17 cellular contexts compared by ENCODE assay signal in genomic region chr4:74037076-74037475, GRCh38. TPM values are rescaled to one million over a fixed set of nuclear protein-coding genes. Genes with fewer than 3 reads are reported as not detected.
A peak's percentile ranks its signal among the peaks of the same experiment; 100 is the strongest.
DNase-seq lines count a peak whose midpoint lies in the region; ATAC-seq and TF ChIP-seq lines count a peak whose summit lies in the region.
"Had no signal": no experiment of that assay in that cellular context is flagged by ENCODE, and none has a peak within 500 bp of the region (broad histone marks: within the 10 kb centered on the region; RNA-seq: fewer than 3 reads in every experiment).

No MANE protein-coding gene starts in this region.

- H3K4me1 ChIP-seq in Loucy (ENCODE audit: insufficient read depth, low read length, poor library complexity, severe bottlenecking) (peaks cover 29% of the 10 kb centered on the region), endodermal cell (ENCODE audit: control insufficient read depth, insufficient read depth, low read length) (peaks cover 6% of the 10 kb centered on the region), mucosa of stomach (ENCODE audit: control insufficient read depth, insufficient read depth, low read length) (peaks cover 9% of the 10 kb centered on the region)
- H3K4me1 ChIP-seq: parathyroid adenoma, Peyer's patch had no signal

- H3K4me3 ChIP-seq in Loucy (ENCODE audit: low read length, poor library complexity, severe bottlenecking), result peak overlapping the region; percentile 87
- no peak overlapping the region for H3K4me3 ChIP-seq in endodermal cell (ENCODE audit: low read length)
- no peak overlapping the region for H3K4me3 ChIP-seq in mucosa of stomach (ENCODE audit: low read length)

- CTCF ChIA-PET in CD4-positive, alpha-beta T cell (lab: Charles Lee), result no interaction called here
- CTCF ChIA-PET in HEK293T (lab: Yijun Ruan, JAX), result no interaction called here
- CTCF ChIA-PET in activated CD4-positive, alpha-beta memory T cell treated with anti-CD3 and anti-CD28 coated beads for 36 hours (lab: Charles Lee), result no interaction called here

- ATAC-seq in CD4-positive, alpha-beta T cell (ENCODE audit: poor library complexity), result no peak
- no peak for ATAC-seq in HG02763 (IDR thresholded peaks at IDR 0.05; ENCODE audit: unreplicated experiment)
- ATAC-seq in GM21367 (IDR thresholded peaks at IDR 0.05; ENCODE audit: unreplicated experiment), result no peak
- ATAC-seq: stimulated activated effector memory CD8-positive, alpha-beta T cell treated with anti-CD3 and anti-CD28 coated beads, Interleukin-12 subunit alpha, Interleukin-12 subunit beta, amount 100 ng/mL, for 72 hours had no signal

- H3F3A ChIP-seq in Loucy (ENCODE audit: low read depth), result no peaks in the 10 kb centered on the region

- peak overlapping the region; percentile 68 for H3K4me2 ChIP-seq in Loucy (ENCODE audit: low read depth, low read length, poor library complexity, severe bottlenecking)

- H3K36me3 ChIP-seq in Loucy (ENCODE audit: insufficient read depth, low read length), result no peaks in the 10 kb centered on the region
- no peaks in the 10 kb centered on the region for H3K36me3 ChIP-seq in endodermal cell (ENCODE audit: control insufficient read depth, insufficient read depth, low read length)
- H3K36me3 ChIP-seq in mucosa of stomach (ENCODE audit: control insufficient read depth, insufficient read depth, low read length), result no peaks in the 10 kb centered on the region
- H3K36me3 ChIP-seq: Peyer's patch had no signal

- H2AFZ ChIP-seq in Loucy (ENCODE audit: low read length), result no peak overlapping the region
- H2AFZ ChIP-seq: parathyroid adenoma had no signal

- no peaks in the 10 kb centered on the region for H3K9me3 Mint-ChIP-seq in CD4-positive, alpha-beta T cell
- no peaks in the 10 kb centered on the region for H3K9me3 Mint-ChIP-seq in endodermal cell
- H3K9me3 Mint-ChIP-seq in activated CD4-positive, alpha-beta memory T cell treated with anti-CD3 and anti-CD28 coated beads for 36 hours, result no peaks in the 10 kb centered on the region
- H3K9me3 Mint-ChIP-seq: stimulated activated effector memory CD8-positive, alpha-beta T cell treated with anti-CD3 and anti-CD28 coated beads, Interleukin-12 subunit alpha, Interleukin-12 subunit beta, amount 100 ng/mL, for 72 hours; T-helper 2 cell treated with Interferon-gamma antibody and Interleukin-4, amounts not matched to agents 5 μg/mL and 100 μg/mL, for 36 hours had no signal

- H3K4me3 Mint-ChIP-seq in CD4-positive, alpha-beta T cell, result peak overlapping the region; percentile 43
- H3K4me3 Mint-ChIP-seq in endodermal cell, result peak overlapping the region; percentile 71
- no peak overlapping the region for H3K4me3 Mint-ChIP-seq in activated CD4-positive, alpha-beta memory T cell treated with anti-CD3 and anti-CD28 coated beads for 36 hours

- no peaks in the 10 kb centered on the region for H3K9me3 ChIP-seq in CD4-positive, alpha-beta T cell (ENCODE audit: control insufficient read depth, low read length)
- H3K9me3 ChIP-seq in Loucy (ENCODE audit: insufficient read depth, low read depth, low read length) (no peaks in the 10 kb centered on the region), endodermal cell (ENCODE audit: control insufficient read depth, low read length) (no peaks in the 10 kb centered on the region), mucosa of stomach (ENCODE audit: control insufficient read depth, low read length) (no peaks in the 10 kb centered on the region)
- H3K9me3 ChIP-seq: Peyer's patch had no signal

- H3K27ac ChIP-seq in CD4-positive, alpha-beta T cell (ENCODE audit: low read depth, low read length), result no peak overlapping the region
- no peak overlapping the region for H3K27ac ChIP-seq in endodermal cell (ENCODE audit: low read depth, low read length)
- H3K27ac ChIP-seq: parathyroid adenoma, Peyer's patch had no signal

- intact Hi-C loops in CD4-positive, alpha-beta T cell (cut with DNase I, micrococcal nuclease), result no loop called here
- intact Hi-C loops in activated CD4-positive, alpha-beta memory T cell treated with anti-CD3 and anti-CD28 coated beads for 36 hours (cut with micrococcal nuclease), result no loop called here

- DNase-seq in CD4-positive, alpha-beta T cell, result no peak
- peak; percentile 52 for DNase-seq in endodermal cell
- no peak for DNase-seq in HEK293T (ENCODE audit: extremely low spot score)
- DNase-seq in activated CD4-positive, alpha-beta memory T cell treated with anti-CD3 and anti-CD28 coated beads for 36 hours, result no peak
- DNase-seq: activated naive CD4-positive, alpha-beta T cell; foreskin melanocyte; MM.1S; NCI-H446; Peyer's patch; stimulated activated CD4-positive, alpha-beta T cell treated with anti-CD3 and anti-CD28 coated beads, Interleukin-1b, Interleukin-23, amount 100 ng/mL, for 48 hours had no signal

- H3K27me3 ChIP-seq in CD4-positive, alpha-beta T cell (ENCODE audit: control insufficient read depth, insufficient read depth, low read length), result peaks cover 33% of the 10 kb centered on the region
- H3K27me3 ChIP-seq in Loucy (ENCODE audit: insufficient read depth, low read length, poor library complexity, severe bottlenecking), result no peaks in the 10 kb centered on the region
- peaks cover 22% of the 10 kb centered on the region for H3K27me3 ChIP-seq in endodermal cell (ENCODE audit: control insufficient read depth, insufficient read depth, low read length, poor library complexity, severe bottlenecking)
- no peaks in the 10 kb centered on the region for H3K27me3 ChIP-seq in mucosa of stomach (ENCODE audit: control insufficient read depth, insufficient read depth, low read length)
- H3K27me3 ChIP-seq: Peyer's patch had no signal

- H4K20me1 ChIP-seq in Loucy (ENCODE audit: insufficient read depth, low read length, poor library complexity, severe bottlenecking), result no peaks in the 10 kb centered on the region

- peak overlapping the region; percentile 82 for H3K9ac ChIP-seq in Loucy (ENCODE audit: low read depth, low read length, poor library complexity, severe bottlenecking)
- no peak overlapping the region for H3K9ac ChIP-seq in endodermal cell (ENCODE audit: extremely low read depth, low read length, poor library complexity, severe bottlenecking)
- H3K9ac ChIP-seq in mucosa of stomach (ENCODE audit: low read length), result peak overlapping the region; percentile 77
- H3K9ac ChIP-seq: parathyroid adenoma had no signal

- WGBS in endodermal cell (ENCODE audit: insufficient coverage in 1 of 2, insufficient read length in 1 of 2), 2 experiments, result 64 to 67% methylated on average over 2 of the region's 2 CpGs

- H3K36me3 Mint-ChIP-seq in CD4-positive, alpha-beta T cell (ENCODE audit: low read depth), result no peaks in the 10 kb centered on the region
- no peaks in the 10 kb centered on the region for H3K36me3 Mint-ChIP-seq in endodermal cell (ENCODE audit: low read depth)
- H3K36me3 Mint-ChIP-seq in activated CD4-positive, alpha-beta memory T cell treated with anti-CD3 and anti-CD28 coated beads for 36 hours, result no peaks in the 10 kb centered on the region
- H3K36me3 Mint-ChIP-seq: stimulated activated effector memory CD8-positive, alpha-beta T cell treated with anti-CD3 and anti-CD28 coated beads, Interleukin-12 subunit alpha, Interleukin-12 subunit beta, amount 100 ng/mL, for 72 hours had no signal

- H3K27ac Mint-ChIP-seq in CD4-positive, alpha-beta T cell, result no peak overlapping the region
- no peak overlapping the region for H3K27ac Mint-ChIP-seq in endodermal cell
- no peak overlapping the region for H3K27ac Mint-ChIP-seq in activated CD4-positive, alpha-beta memory T cell treated with anti-CD3 and anti-CD28 coated beads for 36 hours
- H3K27ac Mint-ChIP-seq: stimulated activated effector memory CD8-positive, alpha-beta T cell treated with anti-CD3 and anti-CD28 coated beads, Interleukin-12 subunit alpha, Interleukin-12 subunit beta, amount 100 ng/mL, for 72 hours; T-helper 2 cell treated with Interferon-gamma antibody and Interleukin-4, amounts not matched to agents 5 μg/mL and 100 μg/mL, for 36 hours had no signal

- H3K79me2 ChIP-seq in Loucy (ENCODE audit: insufficient read depth, low read length), result 0 out of 2 replicates have a peak, but pooled peaks cover 3% of the 10 kb centered on the region
- H3K79me2 ChIP-seq: parathyroid adenoma had no signal

- no peak for TF ChIP-seq CTCF in CD4-positive, alpha-beta T cell (IDR thresholded peaks at IDR 0.05)
- TF ChIP-seq CTCF in Loucy (conservative IDR thresholded peaks at IDR 0.05; ENCODE audit: low read length) (peak; percentile 17; the same call in 1 of the 2 replicates), endodermal cell (conservative IDR thresholded peaks at IDR 0.05) (peak; percentile 44)

- peaks cover 54% of the 10 kb centered on the region for H3K27me3 Mint-ChIP-seq in CD4-positive, alpha-beta T cell
- peaks cover 27% of the 10 kb centered on the region for H3K27me3 Mint-ChIP-seq in endodermal cell (ENCODE audit: insufficient read depth)
- peaks cover 34% of the 10 kb centered on the region for H3K27me3 Mint-ChIP-seq in activated CD4-positive, alpha-beta memory T cell treated with anti-CD3 and anti-CD28 coated beads for 36 hours

- POLR2A ChIA-PET in CD4-positive, alpha-beta T cell (lab: Charles Lee), result no interaction called here
- POLR2A ChIA-PET in HEK293T (lab: Yijun Ruan, JAX), result interaction anchor here (2.5 kb wide), 1 partner anchor 61 kb away, joined by 12 read pairs; the partner anchor contains the start of gene CXCL2
- POLR2A ChIA-PET in activated CD4-positive, alpha-beta memory T cell treated with anti-CD3 and anti-CD28 coated beads for 36 hours (lab: Charles Lee), result no interaction called here

- no peaks in the 10 kb centered on the region for H3K9me2 ChIP-seq in Loucy (replicated peaks; ENCODE audit: low read depth, low read length)

- peaks cover 13% of the 10 kb centered on the region for H3K4me1 Mint-ChIP-seq in CD4-positive, alpha-beta T cell (ENCODE audit: low read depth)
- H3K4me1 Mint-ChIP-seq in endodermal cell, result peaks cover 23% of the 10 kb centered on the region
- H3K4me1 Mint-ChIP-seq in activated CD4-positive, alpha-beta memory T cell treated with anti-CD3 and anti-CD28 coated beads for 36 hours (ENCODE audit: low read depth), result peaks cover 7% of the 10 kb centered on the region

RNA-seq across cellular contexts. Expression of gene CXCL3, which starts 1.4 kb away (rescaled TPM):
- total RNA-seq in CD4-positive, alpha-beta T cell, result under 1 TPM; 0.30 to 0.61 TPM
- 1 to 10 TPM; 2.9 TPM for total RNA-seq in endodermal cell
- polyA plus RNA-seq in endodermal cell (2013, experiment 1 of 2), result 0.96 TPM
- polyA plus RNA-seq in endodermal cell (2013, experiment 2 of 2), result 0.66 TPM
- not detected for total RNA-seq in activated CD4-positive, alpha-beta memory T cell treated with anti-CD3 and anti-CD28 coated beads for 36 hours

RNA-seq across cellular contexts. Expression of gene CXCL5, which starts 38.6 kb away (rescaled TPM):
- total RNA-seq in CD4-positive, alpha-beta T cell, result not detected
- 10 to 100 TPM in 1 of 2 donors, under 1 TPM in 1; 0.73 to 10.7 TPM for total RNA-seq in endodermal cell
- 0.32 TPM for polyA plus RNA-seq in endodermal cell (2013, experiment 1 of 2)
- polyA plus RNA-seq in endodermal cell (2013, experiment 2 of 2), result 0.17 TPM
- not detected for total RNA-seq in activated CD4-positive, alpha-beta memory T cell treated with anti-CD3 and anti-CD28 coated beads for 36 hours
- total RNA-seq: Peyer's patch had no signal

RNA-seq across cellular contexts. Expression of gene PPBP, which starts 49.1 kb away (rescaled TPM):
- total RNA-seq in CD4-positive, alpha-beta T cell, result under 1 TPM; 0.52 to 0.95 TPM
- not detected for total RNA-seq in endodermal cell
- polyA plus RNA-seq in endodermal cell (2013, experiment 1 of 2), result not detected
- not detected for polyA plus RNA-seq in endodermal cell (2013, experiment 2 of 2)
- total RNA-seq in activated CD4-positive, alpha-beta memory T cell treated with anti-CD3 and anti-CD28 coated beads for 36 hours, result not detected
- total RNA-seq: Peyer's patch had no signal

RNA-seq across cellular contexts. Expression of gene PF4, which starts 55.2 kb away (rescaled TPM):
- total RNA-seq in CD4-positive, alpha-beta T cell, result not detected
- total RNA-seq in endodermal cell, result 1 to 10 TPM in 1 of 2 donors, not detected in 1; 3.4 TPM
- not detected for polyA plus RNA-seq in endodermal cell (2013, experiment 1 of 2)
- not detected for polyA plus RNA-seq in endodermal cell (2013, experiment 2 of 2)
- not detected for total RNA-seq in activated CD4-positive, alpha-beta memory T cell treated with anti-CD3 and anti-CD28 coated beads for 36 hours
- total RNA-seq: Peyer's patch had no signal
